In genomic region chr15:88803241-88803919, GRCh38 we compare ENCODE assay signal across 11 cellular contexts. TPM values are rescaled to one million over a fixed set of nuclear protein-coding genes. Genes with fewer than 3 reads are reported as not detected.
DNase-seq lines count a peak whose midpoint lies in the region; ATAC-seq and TF ChIP-seq lines count a peak whose summit lies in the region.
"Had no signal": no experiment of that assay in that cellular context is flagged by ENCODE, and none has a peak within 500 bp of the region (broad histone marks: within the 10 kb centered on the region; RNA-seq: fewer than 3 reads in every experiment).

Gene ACAN (plus strand): TSS chr15:88803436. CDS start chr15:88836207, 32,771 bp downstream.

- H3K79me2 ChIP-seq in osteoblast (ENCODE audit: insufficient read depth, low read length): peaks cover 18% of the 10 kb centered on the region

- H3K4me1 ChIP-seq in endocrine pancreas (ENCODE audit: control insufficient read depth, insufficient read depth, low read length) (no peaks in the 10 kb centered on the region), osteoblast (ENCODE audit: insufficient read depth, low read length) (peaks cover 9% of the 10 kb centered on the region)

- H4K20me1 ChIP-seq in osteoblast (ENCODE audit: insufficient read depth, low read length): peaks cover 4% of the 10 kb centered on the region

- H3K36me3 ChIP-seq in endocrine pancreas (ENCODE audit: control insufficient read depth, insufficient read depth, low read length) (no peaks in the 10 kb centered on the region), osteoblast (ENCODE audit: insufficient read depth, low read length) (no peaks in the 10 kb centered on the region)

- CTCF ChIA-PET in HEK293T (lab: Yijun Ruan, JAX): no interaction called here

- H3K27me3 ChIP-seq in endocrine pancreas (ENCODE audit: control insufficient read depth, insufficient read depth, low read length) (peaks cover 11% of the 10 kb centered on the region), osteoblast (ENCODE audit: insufficient read depth, low read length) (peaks cover 33% of the 10 kb centered on the region)

- no peaks in the 10 kb centered on the region for H3K9me3 ChIP-seq in endocrine pancreas (ENCODE audit: control insufficient read depth, low read length)
- H3K9me3 ChIP-seq in osteoblast (ENCODE audit: low read depth, low read length): no peaks in the 10 kb centered on the region

- TF ChIP-seq CTCF in AG10803 (conservative IDR thresholded peaks at IDR 0.05; ENCODE audit: low read length) (no peak), osteoblast (IDR thresholded peaks at IDR 0.05; ENCODE audit: extremely low read depth, low read depth, low read length) (no peak)

- no peak within 1 kb of the TSS for H3K9ac ChIP-seq in endocrine pancreas (ENCODE audit: control insufficient read depth, insufficient read depth, low read length)

- DNase-seq in AG10803 (ENCODE audit: low read depth) (no peak), HEK293T (ENCODE audit: extremely low spot score) (peak; percentile 42), osteoblast (ENCODE audit: insufficient read length, low spot score, missing footprints) (peak; percentile 85), pons (ENCODE audit: low spot score) (no peak), UCSD-AML1 (lab: John Stamatoyannopoulos, UW; ENCODE audit: unreplicated experiment) (no peak)
- DNase-seq: activated CD4-positive, CD25-positive, alpha-beta regulatory T cell; NCI-H1092; stimulated activated CD4-positive, alpha-beta T cell treated with anti-CD3 and anti-CD28 coated beads, Interleukin-4, amount 100 ng/mL, for 4 hours had no signal

- H3K27ac ChIP-seq in osteoblast (ENCODE audit: low read depth, low read length): no peak within 1 kb of the TSS

- peak within 1 kb of the TSS; percentile 67 for H3K4me2 ChIP-seq in osteoblast (ENCODE audit: insufficient read depth, low read length)

- peak within 1 kb of the TSS; percentile 56 for H2AFZ ChIP-seq in osteoblast (ENCODE audit: low read length)

- H3K4me3 ChIP-seq in AG10803 (ENCODE audit: low read length): peak within 1 kb of the TSS; percentile 38
- peak within 1 kb of the TSS; percentile 16 for H3K4me3 ChIP-seq in endocrine pancreas (ENCODE audit: control insufficient read depth, insufficient read depth, low read length)
- peak within 1 kb of the TSS; percentile 70 for H3K4me3 ChIP-seq in osteoblast (ENCODE audit: insufficient read depth, low read length)

- POLR2A ChIA-PET in HEK293T (lab: Yijun Ruan, JAX): interaction anchor here (1.0 kb wide), 1 partner anchor 10 kb away, joined by 3 read pairs; no protein-coding TSS in a partner anchor

- no peak for ATAC-seq in GM19023 (IDR thresholded peaks at IDR 0.05; ENCODE audit: unreplicated experiment)
- ATAC-seq in HG03025 (IDR thresholded peaks at IDR 0.05; ENCODE audit: low FRiP score, unreplicated experiment): no peak

TF ChIP-seq in HEK293T, 16 proteins besides CTCF, POLR2A, EP300 and RAD21:
- TF ChIP-seq TARDBP (IDR thresholded peaks at IDR 0.05) (no peak), NFRKB (IDR thresholded peaks at IDR 0.05) (no peak), L3MBTL2 (conservative IDR thresholded peaks at IDR 0.05) (no peak), FOXA1 (IDR thresholded peaks at IDR 0.05) (no peak), CTBP1 (IDR thresholded peaks at IDR 0.05; ENCODE audit: borderline replicate concordance) (no peak), BHLHE40 (IDR thresholded peaks at IDR 0.05; ENCODE audit: borderline replicate concordance) (no peak)

RNA-seq across cellular contexts. Expression of gene ACAN, which starts in this region (rescaled TPM):
- total RNA-seq in osteoblast: 4.7 and 12.7 TPM in 2 replicates

Comparison
In these comparisons a context has a peak if more than half of its experiments do, and no peak if none do; other contexts are left out.
1. DNase-seq: peak in HEK293T (single experiment) and osteoblast (single experiment); none in AG10803 (single experiment), pons (single experiment) and UCSD-AML1 (single experiment).
2. H3K4me3 ChIP-seq: peak in every context shown above with its lines; median percentile 70 in osteoblast; 38 in AG10803; 16 in endocrine pancreas.